ENCODE assay signal across 15 cellular contexts in the genomic region with DNA sequence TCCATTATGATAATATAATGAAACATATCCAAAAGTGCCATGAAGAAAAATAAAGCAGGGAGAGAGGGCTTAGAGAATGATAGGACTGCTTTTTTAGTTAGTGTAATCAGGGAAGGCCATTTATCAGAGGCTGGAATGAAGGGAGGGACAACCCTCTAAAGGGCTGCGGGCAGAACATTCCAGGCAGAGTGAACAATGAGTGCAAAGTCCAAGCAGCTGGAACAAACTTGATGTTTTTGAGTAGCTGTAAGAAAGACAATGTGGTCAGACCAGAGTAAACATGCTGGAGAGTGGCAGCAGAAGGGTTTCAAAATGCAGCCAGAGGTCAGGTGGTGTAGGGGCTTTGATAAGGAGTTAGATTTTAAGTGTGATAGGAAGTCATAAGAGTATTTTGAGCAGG.
DNase-seq lines count a peak whose midpoint lies in the region; ATAC-seq, FAIRE-seq and TF ChIP-seq lines count a peak whose summit lies in the region.
"Had no signal": no experiment of that assay in that cellular context is flagged by ENCODE, and none has a peak within 500 bp of the region (broad histone marks: within the 10 kb centered on the region; RNA-seq: fewer than 3 reads in every experiment).

No MANE protein-coding gene starts in this region.

- no peak overlapping the region for H3K27ac ChIP-seq in HepG2 (ENCODE audit: extremely low read length, insufficient read depth, low read length)
- H3K27ac ChIP-seq in upper lobe of left lung, result no peak overlapping the region
- H3K27ac ChIP-seq: suprapubic skin had no signal

- peaks cover 2% of the 10 kb centered on the region for H3K27me3 Mint-ChIP-seq in glutamatergic neuron (ENCODE audit: unreplicated experiment)

- POLR2A ChIA-PET in HepG2 (lab: Yijun Ruan, JAX), result interaction anchor here (1.3 kb wide), 1 partner anchor 66 kb away, joined by 7 read pairs; a partner anchor contains a TSS

- H3K9ac ChIP-seq in HepG2 (ENCODE audit: insufficient read depth, low read depth, low read length), result no peak overlapping the region

- no peaks in the 10 kb centered on the region for H3K36me3 Mint-ChIP-seq in glutamatergic neuron (ENCODE audit: unreplicated experiment)

- no peak overlapping the region for H3K4me3 Mint-ChIP-seq in glutamatergic neuron (ENCODE audit: unreplicated experiment)
- H3K4me3 Mint-ChIP-seq: activated T-cell treated with anti-CD3 and anti-CD28 coated beads, Interleukin-2, amount 50 U/mL, for 4 hours; neural crest cell had no signal

- H3K4me2 ChIP-seq in HepG2 (ENCODE audit: low read depth, low read length), result no peak overlapping the region

- intact Hi-C loops in Right ventricle myocardium inferior (cut with DNase I) (no loop called here), cardiac septum (cut with DNase I) (no loop called here), HepG2 (cut with micrococcal nuclease; ENCODE audit: unreplicated experiment) (loop anchor here (5.0 kb wide), 1 partner anchor 65 kb away; a partner anchor contains a TSS)

- peaks cover 22% of the 10 kb centered on the region for H3K4me1 ChIP-seq in HepG2 (ENCODE audit: insufficient read depth, low read length)
- H3K4me1 ChIP-seq in upper lobe of left lung, result no peaks in the 10 kb centered on the region
- H3K4me1 ChIP-seq: HAP-1 had no signal

- H3K36me3 ChIP-seq in HepG2 (replicated peaks in 1 of 2; ENCODE audit: control insufficient read depth in 1 of 2, insufficient read depth in 2 of 2, low read length in 2 of 2) (no peaks in the 10 kb centered on the region), upper lobe of left lung (no peaks in the 10 kb centered on the region)
- H3K36me3 ChIP-seq: HAP-1, suprapubic skin had no signal

- CTCF ChIA-PET in HepG2 (lab: Yijun Ruan, JAX; ENCODE audit: low intra/inter-chr PET ratio, low total read pairs), result no interaction called here

- H3K9me3 Mint-ChIP-seq in glutamatergic neuron (ENCODE audit: unreplicated experiment), result no peaks in the 10 kb centered on the region

- TF ChIP-seq EP300 in HepG2 (IDR thresholded peaks at IDR 0.05; ENCODE audit: low read depth in 2 of 2, low read length in 2 of 2) (peak in 1 of 2 experiments; percentile 63; a peak in 1 of 4 replicates), HepG2 (CRISPR knock-in tag; IDR thresholded peaks at IDR 0.05; ENCODE audit: borderline replicate concordance) (peak; percentile 42; the same call in 1 of the 2 replicates), upper lobe of left lung (IDR thresholded peaks at IDR 0.05) (no peak)

- 0% methylated on average over 1 of the region's 1 CpG for WGBS in HepG2 (ENCODE audit: low lambda C conversion rate)
- WGBS in upper lobe of left lung, 2 donors, result 24 to 34% methylated on average over 1 of the region's 1 CpG

- H3K27ac Mint-ChIP-seq in glutamatergic neuron (ENCODE audit: unreplicated experiment), result no peak overlapping the region

- peak; percentile 77 for FAIRE-seq in HepG2 (lab: Jason Lieb, UNC)
- FAIRE-seq: TTC549 had no signal

- H2AFZ ChIP-seq in HepG2 (ENCODE audit: low read length), result no peak overlapping the region

- BruUV-seq in HepG2 (replicated peaks; lab: Mats Ljungman, UMichigan), result no TSS peak

- H3K27me3 ChIP-seq in HepG2 (ENCODE audit: control insufficient read depth in 1 of 2, insufficient read depth in 2 of 2, low read length in 2 of 2), result no peaks in the 10 kb centered on the region; a peak in 1 of 5 replicates
- no peaks in the 10 kb centered on the region for H3K27me3 ChIP-seq in upper lobe of left lung
- H3K27me3 ChIP-seq: suprapubic skin had no signal

- H3K9me3 ChIP-seq in HepG2 (ENCODE audit: low read length) (peaks cover 9% of the 10 kb centered on the region), upper lobe of left lung (peaks cover 0 to 7% (median 2%) of the 10 kb centered on the region in 4 donors)
- H3K9me3 ChIP-seq: HAP-1, suprapubic skin had no signal

- ATAC-seq in Right ventricle myocardium inferior (peak; percentile 57), HepG2 (peak; percentile 96), upper lobe of left lung (ENCODE audit: low FRiP score in 2 of 2) (peak; percentile 66 to 75)
- ATAC-seq: activated T-cell treated with anti-CD3 and anti-CD28 coated beads, Interleukin-2, amount 50 U/mL, for 4 hours had no signal

- no peaks in the 10 kb centered on the region for H3K4me1 Mint-ChIP-seq in glutamatergic neuron (ENCODE audit: low read depth, unreplicated experiment)
- H3K4me1 Mint-ChIP-seq: neural crest cell had no signal

- H3K4me3 ChIP-seq in HepG2 (replicated peaks in 1 of 3; ENCODE audit: insufficient read depth in 1 of 3, low read depth in 2 of 3, low read length in 3 of 3) (no peak overlapping the region), upper lobe of left lung (no peak overlapping the region)
- H3K4me3 ChIP-seq: HAP-1, suprapubic skin had no signal

- DNase-seq in Right ventricle myocardium inferior (ENCODE audit: missing footprints) (no peak), cardiac septum (ENCODE audit: low spot score) (no peak), epidermal melanocyte (ENCODE audit: insufficient read length, low spot score) (peak; percentile 43), HepG2 (ENCODE audit: low spot score) (peak; percentile 93), upper lobe of left lung (no peak), NCI-H82 (lab: John Stamatoyannopoulos, UW) (no peak), glutamatergic neuron (no peak)
- DNase-seq in activated CD4-positive, alpha-beta T cell treated with anti-CD3 and anti-CD28 coated beads for 48 hours, result no peak
- DNase-seq: activated T-cell treated with anti-CD3 and anti-CD28 coated beads, Interleukin-2, amount 50 U/mL, for 4 hours; GDM1; NCI-H1105 had no signal

- TF ChIP-seq POLR2A in HepG2 (IDR thresholded peaks at IDR 0.05; ENCODE audit: insufficient read depth in 1 of 2, low read depth in 2 of 2, low read length in 2 of 2) (no peak), upper lobe of left lung (IDR thresholded peaks at IDR 0.05) (no peak)

- TF ChIP-seq RAD21 in HepG2 (CRISPR knock-in tag; IDR thresholded peaks at IDR 0.05), result no peak

- in situ Hi-C loops in HepG2 (cut with HindIII; ENCODE audit: extremely low pct_ligation_motif_present, low pct_unique_long_range_greater_than_20kb), result no loop called here

- no peaks in the 10 kb centered on the region for H4K20me1 ChIP-seq in HepG2 (ENCODE audit: insufficient read depth, low read length)

- no peaks in the 10 kb centered on the region for H3K79me2 ChIP-seq in HepG2 (ENCODE audit: insufficient read depth, low read length)

- TF ChIP-seq CTCF in HepG2 (CRISPR knock-in tag; IDR thresholded peaks at IDR 0.05), result no peak
- TF ChIP-seq CTCF in upper lobe of left lung (IDR thresholded peaks at IDR 0.05), result no peak
- TF ChIP-seq CTCF in glutamatergic neuron (IDR thresholded peaks at IDR 0.05; ENCODE audit: partially characterized antibody, unreplicated experiment), result no peak

TF ChIP-seq in HepG2, 621 proteins besides CTCF, POLR2A, EP300 and RAD21 (continues in another document):
- TF ChIP-seq SOX13 (IDR thresholded peaks at IDR 0.05), result peak; percentile 98
- peak in 1 of 2 experiments; percentile 100; a peak in 2 of 4 replicates for TF ChIP-seq SOX13 (CRISPR knock-in tag; conservative IDR thresholded peaks at IDR 0.05 in 1 of 2, IDR thresholded peaks at IDR 0.05 in 1 of 2)
- no peak for TF ChIP-seq PHB2 (IDR thresholded peaks at IDR 0.05; ENCODE audit: partially characterized antibody)
- TF ChIP-seq RARA (CRISPR knock-in tag; IDR thresholded peaks at IDR 0.05), result peak; percentile 54
- TF ChIP-seq RXRB (CRISPR knock-in tag; IDR thresholded peaks at IDR 0.05; ENCODE audit: borderline replicate concordance), result peak; percentile 66
- TF ChIP-seq FOXA3 (CRISPR knock-in tag; IDR thresholded peaks at IDR 0.05), result peak; percentile 95
- TF ChIP-seq KLF6 (CRISPR knock-in tag; IDR thresholded peaks at IDR 0.05), result no peak
- no peak for TF ChIP-seq NR2F2 (IDR thresholded peaks at IDR 0.05; ENCODE audit: borderline replicate concordance, low read depth)
- 0 out of 2 replicates have a peak, but pooled peaks have one; percentile 67 for TF ChIP-seq NCOA2 (CRISPR knock-in tag; IDR thresholded peaks at IDR 0.05)
- TF ChIP-seq ZKSCAN8 (CRISPR knock-in tag; IDR thresholded peaks at IDR 0.05; ENCODE audit: borderline replicate concordance), result peak; percentile 76; the same call in 1 of the 2 replicates
- peak; percentile 35; the same call in 1 of the 2 replicates for TF ChIP-seq ZNF331 (CRISPR knock-in tag; IDR thresholded peaks at IDR 0.05)
- TF ChIP-seq, protein P1, sequence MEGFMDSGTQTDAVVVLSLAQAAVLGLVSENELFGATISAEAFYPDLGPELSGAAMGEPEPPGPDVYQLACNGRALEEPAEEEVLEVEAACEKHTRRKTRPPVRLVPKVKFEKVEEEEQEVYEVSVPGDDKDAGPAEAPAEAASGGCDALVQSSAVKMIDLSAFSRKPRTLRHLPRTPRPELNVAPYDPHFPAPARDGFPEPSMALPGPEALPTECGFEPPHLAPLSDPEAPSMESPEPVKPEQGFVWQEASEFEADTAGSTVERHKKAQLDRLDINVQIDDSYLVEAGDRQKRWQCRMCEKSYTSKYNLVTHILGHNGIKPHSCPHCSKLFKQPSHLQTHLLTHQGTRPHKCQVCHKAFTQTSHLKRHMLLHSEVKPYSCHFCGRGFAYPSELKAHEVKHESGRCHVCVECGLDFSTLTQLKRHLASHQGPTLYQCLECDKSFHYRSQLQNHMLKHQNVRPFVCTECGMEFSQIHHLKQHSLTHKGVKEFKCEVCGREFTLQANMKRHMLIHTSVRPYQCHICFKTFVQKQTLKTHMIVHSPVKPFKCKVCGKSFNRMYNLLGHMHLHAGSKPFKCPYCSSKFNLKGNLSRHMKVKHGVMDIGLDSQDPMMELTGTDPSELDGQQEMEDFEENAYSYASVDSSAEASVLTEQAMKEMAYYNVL (CRISPR knock-in tag; IDR thresholded peaks at IDR 0.05; ENCODE audit: borderline replicate concordance), result peak; percentile 70; the same call in 1 of the 2 replicates
- TF ChIP-seq ZNF83 (CRISPR knock-in tag; IDR thresholded peaks at IDR 0.05; ENCODE audit: borderline replicate concordance), result no peak
- TF ChIP-seq SOX5 (CRISPR knock-in tag; IDR thresholded peaks at IDR 0.05; ENCODE audit: borderline replicate concordance), result peak; percentile 100
- TF ChIP-seq FOXK1 (CRISPR knock-in tag; IDR thresholded peaks at IDR 0.05; ENCODE audit: borderline replicate concordance, low read depth), result peak; percentile 81; the same call in 1 of the 2 replicates
- TF ChIP-seq FOXK2 (IDR thresholded peaks at IDR 0.05), result peak; percentile 59; the same call in 1 of the 2 replicates
- TF ChIP-seq DNMT3B (CRISPR knock-in tag; conservative IDR thresholded peaks at IDR 0.05), result peak; percentile 86
- peak; percentile 62 for TF ChIP-seq HNF4G (IDR thresholded peaks at IDR 0.05; ENCODE audit: borderline replicate concordance, low read depth, low read length)
- TF ChIP-seq HNF4G (CRISPR knock-in tag; IDR thresholded peaks at IDR 0.05; ENCODE audit: borderline replicate concordance, low read depth), result peak; percentile 37; the same call in 1 of the 2 replicates
- no peak; the same call in 1 of the 2 replicates for TF ChIP-seq NR2F6 (IDR thresholded peaks at IDR 0.05)
- TF ChIP-seq NR2F6 (CRISPR knock-in tag; IDR thresholded peaks at IDR 0.05), result peak; percentile 54; the same call in 1 of the 2 replicates

Comparison
In these comparisons a context has a peak if more than half of its experiments do, and no peak if none do; other contexts are left out.
1. DNase-seq: peak in epidermal melanocyte (single experiment) and HepG2 (single experiment); none in Right ventricle myocardium inferior (single experiment), cardiac septum (single experiment), upper lobe of left lung (0 of 2), activated CD4-positive, alpha-beta T cell treated with anti-CD3 and anti-CD28 coated beads for 48 hours (single experiment), NCI-H82 (single experiment) and glutamatergic neuron (single experiment).
2. Peak in every context shown above with its lines, with median percentiles within 50 percentile points of each other: ATAC-seq.